Comparison of ENCODE assay signal across 17 cellular contexts in genomic region chr7:101586078-101586941, GRCh38. TPM values are rescaled to one million over a fixed set of nuclear protein-coding genes. Genes with fewer than 3 reads are reported as not detected.
DNase-seq lines count a peak whose midpoint lies in the region; ATAC-seq and TF ChIP-seq lines count a peak whose summit lies in the region.
"Had no signal": no experiment of that assay in that cellular context is flagged by ENCODE, and none has a peak within 500 bp of the region (broad histone marks: within the 10 kb centered on the region; RNA-seq: fewer than 3 reads in every experiment).

No MANE protein-coding gene starts in this region.

- DNase-seq in DMS53 (lab: John Stamatoyannopoulos, UW) (peak; percentile 31), DMS53 treated with DMSO at 0.1 percent for 48 hours (lab: John Stamatoyannopoulos, UW; ENCODE audit: unreplicated experiment) (no peak), RPMI8226 (peak; percentile 37), left kidney (ENCODE audit: low read depth, low spot score) (peak; percentile 93), testis (peak; percentile 43)
- no peak for DNase-seq in effector CD8-positive, alpha-beta T cell (lab: John Stamatoyannopoulos, UW)
- DNase-seq in activated naive CD4-positive, alpha-beta T cell treated with anti-CD3 and anti-CD28 coated beads, Interleukin-2, amount 50 U/mL, for 16 hours, result no peak
- DNase-seq: 8988T; activated CD4-positive, alpha-beta T cell treated with anti-CD3 and anti-CD28 coated beads, Interleukin-2, amount 10 ng/mL, durations not matched to agents 7 days and 5 days; activated T-cell treated with anti-CD3 and anti-CD28 coated beads, Interleukin-2, amount 50 U/mL, for 72 hours; CD4-positive, CD25-positive, alpha-beta regulatory T cell; NK-92 treated with Interleukin-12 subunit alpha and Interleukin-12 subunit beta, amount 100 ng/mL, for 24 hours; SHP77; T-helper 2 cell had no signal

- ATAC-seq in GM21367 (IDR thresholded peaks at IDR 0.05; ENCODE audit: unreplicated experiment), result no peak
- ATAC-seq: activated T-cell treated with anti-CD3 and anti-CD28 coated beads, Interleukin-2, amount 50 U/mL, for 72 hours; gastroesophageal sphincter had no signal

- 46 to 50% methylated on average over 17 to 18 of the region's 18 CpGs for WGBS in testis, 2 donors

- no peaks in the 10 kb centered on the region for H3K9me3 ChIP-seq in testis

- H3K27me3 ChIP-seq in testis, result no peaks in the 10 kb centered on the region

- H3K36me3 ChIP-seq in testis (ENCODE audit: low read depth, missing control alignments), result no peaks in the 10 kb centered on the region
- H3K36me3 ChIP-seq: gastroesophageal sphincter had no signal

- H3K27ac ChIP-seq in testis, result no peak overlapping the region
- H3K27ac ChIP-seq: gastroesophageal sphincter had no signal

- H3K4me3 ChIP-seq in testis, result no peak overlapping the region
- H3K4me3 ChIP-seq: gastroesophageal sphincter had no signal

- no peaks in the 10 kb centered on the region for H3K4me1 ChIP-seq in testis
- H3K4me1 ChIP-seq: gastroesophageal sphincter had no signal

- intact Hi-C loops in testis (cut with DNase I; ENCODE audit: low total_unique reads), result no loop called here

- TF ChIP-seq CTCF in testis (IDR thresholded peaks at IDR 0.05), result no peak

- no peak for TF ChIP-seq POLR2A in testis (IDR thresholded peaks at IDR 0.05)

RNA-seq across cellular contexts. Expression of gene MYL10, which starts 42.8 kb away (rescaled TPM):
- not detected for total RNA-seq in testis
- polyA plus RNA-seq in testis (ENCODE audit: insufficient read depth, low read depth, low replicate concordance), result not detected
- total RNA-seq: activated CD4-positive, alpha-beta T cell treated with anti-CD3 and anti-CD28 coated beads, Interleukin-2, amount 10 ng/mL, durations not matched to agents 7 days and 5 days; activated T-cell treated with anti-CD3 and anti-CD28 coated beads, Interleukin-2, amount 50 U/mL, for 72 hours; CD4-positive, CD25-positive, alpha-beta regulatory T cell; gastroesophageal sphincter had no signal
- polyA plus RNA-seq: adipose tissue; CD4-positive, CD25-positive, alpha-beta regulatory T cell had no signal

Comparison
In these comparisons a context has a peak if more than half of its experiments do, and no peak if none do; other contexts are left out.
1. DNase-seq: peak in DMS53 (single experiment), RPMI8226 (single experiment), left kidney (single experiment) and testis (single experiment); none in DMS53 treated with DMSO at 0.1 percent for 48 hours (single experiment), effector CD8-positive, alpha-beta T cell (single experiment) and activated naive CD4-positive, alpha-beta T cell treated with anti-CD3 and anti-CD28 coated beads, Interleukin-2, amount 50 U/mL, for 16 hours (single experiment).